Comparison of ENCODE assay signal across 23 cellular contexts in the genomic region with DNA sequence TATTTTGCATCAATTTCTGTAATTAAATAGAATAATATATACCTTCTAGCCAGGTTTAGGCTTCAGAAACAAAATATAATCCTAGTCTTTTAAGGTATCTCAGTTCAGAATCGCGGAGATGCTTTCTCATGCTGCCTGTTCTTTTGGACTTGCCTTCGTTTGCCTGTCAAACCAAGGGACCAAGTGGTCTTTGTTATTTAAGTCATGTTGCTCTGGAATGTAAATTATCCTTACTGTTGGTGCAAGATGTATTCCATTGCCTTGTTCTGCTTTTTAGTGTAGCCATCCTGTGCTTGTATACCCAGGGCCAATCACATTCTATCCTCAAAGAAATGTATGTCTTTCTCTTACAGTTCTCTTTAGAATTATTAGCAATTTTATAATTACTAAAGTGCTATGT. TPM values are rescaled to one million over a fixed set of nuclear protein-coding genes. Genes with fewer than 3 reads are reported as not detected.
DNase-seq lines count a peak whose midpoint lies in the region; ATAC-seq, FAIRE-seq and TF ChIP-seq lines count a peak whose summit lies in the region.
"Had no signal": no experiment of that assay in that cellular context is flagged by ENCODE, and none has a peak within 500 bp of the region (broad histone marks: within the 10 kb centered on the region; RNA-seq: fewer than 3 reads in every experiment).

No MANE protein-coding gene starts in this region.

- no peaks in the 10 kb centered on the region for H4K20me1 ChIP-seq in H1 (replicated peaks in 1 of 2; ENCODE audit: control insufficient read depth in 1 of 2, insufficient read depth in 2 of 2, low read length in 2 of 2)
- H4K20me1 ChIP-seq in H9 (ENCODE audit: control insufficient read depth, insufficient read depth, insufficient read length) = no peaks in the 10 kb centered on the region

- H4K8ac ChIP-seq in H1 (ENCODE audit: extremely low read depth, insufficient read depth, low read length) (no peak overlapping the region), H9 (replicated peaks; ENCODE audit: insufficient read length, low read depth, low read length) (no peak overlapping the region)

- H3K79me1 ChIP-seq in H1 (ENCODE audit: low read depth, low read length) = no peaks in the 10 kb centered on the region
- no peaks in the 10 kb centered on the region for H3K79me1 ChIP-seq in H9 (ENCODE audit: insufficient read depth, low read depth, low read length, poor library complexity, severe bottlenecking)

- H3K27ac ChIP-seq in H1 (ENCODE audit: low read depth, low read length) (no peak overlapping the region), H9 (ENCODE audit: insufficient read length, low read depth, low read length) (no peak overlapping the region)
- H3K27ac ChIP-seq: ascending aorta, epithelial cell of prostate, SJSA1, thyroid gland, VCaP had no signal

- H2BK120ac ChIP-seq in H1 (replicated peaks; ENCODE audit: low read depth, low read length) = no peak overlapping the region
- no peak overlapping the region for H2BK120ac ChIP-seq in H9 (ENCODE audit: low read depth, low read length, poor library complexity, severe bottlenecking)

- no peak for TF ChIP-seq CTCF in H1 (IDR thresholded peaks at IDR 0.05; ENCODE audit: control extremely low read depth in 1 of 3, insufficient read depth in 1 of 3, low read depth in 1 of 3, low read length in 3 of 3)
- no peak for TF ChIP-seq CTCF in mucosa of descending colon (IDR thresholded peaks at IDR 0.05)
- TF ChIP-seq CTCF in H9 (conservative IDR thresholded peaks at IDR 0.05) = no peak

- CTCF ChIA-PET in activated CD4-positive, alpha-beta memory T cell treated with anti-CD3 and anti-CD28 coated beads for 36 hours (lab: Charles Lee) = interaction anchor here (4.1 kb wide), 1 partner anchor 150 kb away, joined by 15 read pairs; the partner anchor contains the start of gene GIMAP1
- CTCF ChIA-PET in H1 (lab: Charles Lee; ENCODE audit: partially characterized antibody) = interaction anchor here (1.4 kb wide), 1 partner anchor 117 kb away, joined by 3 read pairs; no protein-coding TSS in a partner anchor

- no peak overlapping the region for H3K18ac ChIP-seq in H1 (ENCODE audit: extremely low read depth, low read length)
- H3K18ac ChIP-seq in H9 (ENCODE audit: insufficient read length, low read depth, low read length) = no peak overlapping the region

- WGBS in H1 (ENCODE audit: extremely low coverage in 1 of 2, insufficient coverage in 1 of 2, insufficient read length in 1 of 2, insufficient replicate concordance in 2 of 2, low coverage in 1 of 2, low lambda C conversion rate in 2 of 2, missing lambda C conversion rate in 1 of 2), 2 experiments = 33% methylated on average over 3 of the region's 3 CpGs; no CpG with 5 or more reads in 1 of the 2 experiments
- no CpG with 5 or more reads among the region's 3 CpGs for WGBS in H9 (ENCODE audit: extremely low coverage, insufficient read length, low lambda C conversion rate)

- peaks cover 23% of the 10 kb centered on the region for H3K36me3 Mint-ChIP-seq in stimulated activated naive CD8-positive, alpha-beta T cell treated with anti-CD3 and anti-CD28 coated beads, Interleukin-15, Interleukin-2, amounts not matched to agents 100 ng/mL and 50 ng/mL, for 24 hours (ENCODE audit: low read depth)
- H3K36me3 Mint-ChIP-seq in activated CD4-positive, alpha-beta memory T cell treated with anti-CD3 and anti-CD28 coated beads for 36 hours = peaks cover 35% of the 10 kb centered on the region
- peaks cover 0 to under 1% (median 0%) of the 10 kb centered on the region in 3 experiments; a peak in 1 of 7 replicates for H3K36me3 Mint-ChIP-seq in H9 (ENCODE audit: insufficient read depth in 1 of 3, low read depth in 3 of 3)

- no peak for TF ChIP-seq EP300 in H1 (IDR thresholded peaks at IDR 0.05; ENCODE audit: borderline replicate concordance in 1 of 2, low read depth in 2 of 2, low read length in 2 of 2)

- H4K91ac ChIP-seq in H1 (replicated peaks; ENCODE audit: insufficient read length, low read length) = no peak overlapping the region
- H4K91ac ChIP-seq in H9 (ENCODE audit: insufficient read length, low read depth, low read length) = no peak overlapping the region

- H2BK20ac ChIP-seq in H1 (ENCODE audit: low read length) (no peak overlapping the region), H9 (ENCODE audit: low read depth, low read length, poor library complexity, severe bottlenecking) (no peak overlapping the region)

- intact Hi-C loops in activated CD4-positive, alpha-beta memory T cell treated with anti-CD3 and anti-CD28 coated beads for 36 hours (cut with micrococcal nuclease) = loop anchor here (2.0 kb wide), 2 partner anchors 49 to 169 kb away; no protein-coding TSS in a partner anchor
- intact Hi-C loops in mucosa of descending colon (cut with DNase I, micrococcal nuclease) = no loop called here

- H3K9me3 ChIP-seq in H1 (ENCODE audit: insufficient read depth in 2 of 2, low read depth in 1 of 2, low read length in 1 of 2) (0 out of 4 replicates have a peak, but pooled peaks cover 0 to under 1% of the 10 kb centered on the region in 2 experiments), mucosa of descending colon (no peaks in the 10 kb centered on the region), H9 (ENCODE audit: control insufficient read depth, low read depth, low read length) (no peaks in the 10 kb centered on the region)
- H3K9me3 ChIP-seq: ascending aorta, lower lobe of right lung, thyroid gland had no signal

- peak overlapping the region; percentile 93 for H3K4me3 Mint-ChIP-seq in stimulated activated naive CD8-positive, alpha-beta T cell treated with anti-CD3 and anti-CD28 coated beads, Interleukin-15, Interleukin-2, amounts not matched to agents 100 ng/mL and 50 ng/mL, for 24 hours
- H3K4me3 Mint-ChIP-seq in activated CD4-positive, alpha-beta memory T cell treated with anti-CD3 and anti-CD28 coated beads for 36 hours = peak overlapping the region; percentile 11
- no peak overlapping the region for H3K4me3 Mint-ChIP-seq in H9

- H3K56ac ChIP-seq in H1 (replicated peaks; ENCODE audit: insufficient read length, low read depth, low read length) (no peak overlapping the region), H9 (ENCODE audit: insufficient read length, low read depth, low read length) (no peak overlapping the region)

- H3K79me2 ChIP-seq in H1 (ENCODE audit: control insufficient read depth in 1 of 2, insufficient read depth in 2 of 2, low read length in 2 of 2) (no peaks in the 10 kb centered on the region), H9 (ENCODE audit: insufficient read depth, low read length) (no peaks in the 10 kb centered on the region)

- peak overlapping the region; percentile 97 for H3K27ac Mint-ChIP-seq in stimulated activated naive CD8-positive, alpha-beta T cell treated with anti-CD3 and anti-CD28 coated beads, Interleukin-15, Interleukin-2, amounts not matched to agents 100 ng/mL and 50 ng/mL, for 24 hours
- peak overlapping the region; percentile 98 for H3K27ac Mint-ChIP-seq in activated CD4-positive, alpha-beta memory T cell treated with anti-CD3 and anti-CD28 coated beads for 36 hours
- H3K27ac Mint-ChIP-seq in H9 = no peak overlapping the region

- DNase-seq in stimulated activated naive CD8-positive, alpha-beta T cell treated with anti-CD3 and anti-CD28 coated beads, Interleukin-15, Interleukin-2, amounts not matched to agents 100 U/mL and 50 U/mL, for 24 hours = no peak
- no peak for DNase-seq in activated CD4-positive, alpha-beta memory T cell treated with anti-CD3 and anti-CD28 coated beads for 36 hours
- DNase-seq in H1 (ENCODE audit: low read depth in 1 of 2, low spot score in 2 of 2) (no peak), HTR-8/SVneo (ENCODE audit: insufficient read length, low spot score) (no peak), mucosa of descending colon (no peak), H9 (no peak)
- DNase-seq: activated effector memory CD4-positive, alpha-beta T cell treated with Interleukin-2 at 50 U/mL for 16 hours; lower lobe of right lung; NCI-H146; NCI-H524 treated with DMSO at 0.1 percent for 48 hours; nucleus accumbens; Peyer's patch; stimulated activated naive CD4-positive, alpha-beta T cell; thyroid gland had no signal

- no peaks in the 10 kb centered on the region for H3K9me3 Mint-ChIP-seq in stimulated activated naive CD8-positive, alpha-beta T cell treated with anti-CD3 and anti-CD28 coated beads, Interleukin-15, Interleukin-2, amounts not matched to agents 100 ng/mL and 50 ng/mL, for 24 hours
- peaks cover 6% of the 10 kb centered on the region for H3K9me3 Mint-ChIP-seq in activated CD4-positive, alpha-beta memory T cell treated with anti-CD3 and anti-CD28 coated beads for 36 hours
- peaks cover 1 to 2% of the 10 kb centered on the region in 2 experiments for H3K9me3 Mint-ChIP-seq in H9

- H3K4me1 ChIP-seq in H1 (replicated peaks in 1 of 4; ENCODE audit: control insufficient read depth in 3 of 4, insufficient read depth in 4 of 4, low read length in 3 of 4) (peaks cover 2 to 11% (median 7%) of the 10 kb centered on the region in 4 experiments; a peak in 5 of 7 replicates), mucosa of descending colon (ENCODE audit: low read depth) (no peaks in the 10 kb centered on the region), H9 (ENCODE audit: insufficient read depth, low read length) (peaks cover 7% of the 10 kb centered on the region; the same call in 1 of the 2 replicates)
- H3K4me1 ChIP-seq: ascending aorta, Peyer's patch, SJSA1, thyroid gland had no signal

- H3K4me2 ChIP-seq in H1 (ENCODE audit: insufficient read depth in 1 of 2, low read depth in 2 of 2, low read length in 2 of 2) (peak overlapping the region; percentile 9 to 35; a peak in 3 of 4 replicates), H9 (ENCODE audit: insufficient read depth, insufficient read length, low read length) (no peak overlapping the region)

- H3K14ac ChIP-seq in H1 (ENCODE audit: insufficient read length) (no peak overlapping the region), H9 (ENCODE audit: insufficient read depth, low read length) (no peak overlapping the region)

- H2BK12ac ChIP-seq in H1 (ENCODE audit: low read depth, low read length) = no peak overlapping the region
- H2BK12ac ChIP-seq in H9 (ENCODE audit: insufficient read length, low read depth, low read length) = no peak overlapping the region

- TF ChIP-seq POLR2A in H1 (IDR thresholded peaks at IDR 0.05; ENCODE audit: control extremely low read depth in 1 of 2, low read depth in 2 of 2, low read length in 2 of 2) = no peak

- H3K4me3 ChIP-seq in H1 (ENCODE audit: extremely low read depth in 1 of 4, insufficient read depth in 2 of 4, low read depth in 3 of 4, low read length in 4 of 4) (no peak overlapping the region; a peak in 1 of 8 replicates), mucosa of descending colon (no peak overlapping the region)
- H3K4me3 ChIP-seq: ascending aorta, K562, SJSA1, skin epidermis, thyroid gland had no signal

- H3K27me3 ChIP-seq in H1 (replicated peaks in 1 of 4; ENCODE audit: control insufficient read depth in 3 of 4, extremely low read depth in 1 of 4, insufficient read depth in 3 of 4, low read length in 3 of 4) (no peaks in the 10 kb centered on the region), H9 (ENCODE audit: insufficient read depth, low read length) (no peaks in the 10 kb centered on the region)
- H3K27me3 ChIP-seq: ascending aorta, Peyer's patch, SJSA1, thyroid gland had no signal

- H3K9ac ChIP-seq in H1 (replicated peaks in 1 of 4; ENCODE audit: extremely low read depth in 1 of 4, low read depth in 3 of 4, low read length in 3 of 4) (no peak overlapping the region), H9 (ENCODE audit: extremely low read depth, insufficient read length, low read length) (no peak overlapping the region)

- H3K23ac ChIP-seq in H1 (ENCODE audit: insufficient read length) (no peak overlapping the region), H9 (ENCODE audit: insufficient read length, low read depth, low read length) (no peak overlapping the region)

- H2AFZ ChIP-seq in H1 (ENCODE audit: low read length) (no peak overlapping the region), H9 (ENCODE audit: low read length) (no peak overlapping the region)

- H3K23me2 ChIP-seq in H1 (ENCODE audit: low read depth, low read length) = no peaks in the 10 kb centered on the region
- H3K23me2 ChIP-seq in H9 (ENCODE audit: insufficient read length, low read depth, low read length, poor library complexity, severe bottlenecking) = no peaks in the 10 kb centered on the region

- POLR2A ChIA-PET in activated CD4-positive, alpha-beta memory T cell treated with anti-CD3 and anti-CD28 coated beads for 36 hours (lab: Charles Lee) = interaction anchor here (1.1 to 4.2 kb wide), 4 partner anchors 39 to 120 kb away, joined by 3 to 27 read pairs (median 15); partner anchors contain the start of genes GIMAP2, GIMAP7 and GIMAP8
- POLR2A ChIA-PET in H1 (lab: Charles Lee; ENCODE audit: partially characterized antibody) = no interaction called here

- H2BK5ac ChIP-seq in H1 (ENCODE audit: low read depth, low read length) (no peak overlapping the region), H9 (ENCODE audit: insufficient read length, low read length) (no peak overlapping the region)

- ATAC-seq in stimulated activated naive CD8-positive, alpha-beta T cell treated with anti-CD3 and anti-CD28 coated beads, Interleukin-15, Interleukin-2, amounts not matched to agents 100 U/mL and 50 U/mL, for 24 hours = no peak
- ATAC-seq in mucosa of descending colon = no peak
- ATAC-seq: K562, lower lobe of right lung had no signal

- TF ChIP-seq RAD21 in H1 (IDR thresholded peaks at IDR 0.05 in 1 of 2, conservative IDR thresholded peaks at IDR 0.05 in 1 of 2; ENCODE audit: low read depth in 2 of 2, low read length in 2 of 2) = no peak

- H3K36me3 ChIP-seq in H1 (ENCODE audit: control insufficient read depth in 2 of 4, insufficient read depth in 4 of 4, low read length in 3 of 4) (no peaks in the 10 kb centered on the region), mucosa of descending colon (ENCODE audit: low read depth) (no peaks in the 10 kb centered on the region)
- H3K36me3 ChIP-seq: ascending aorta, Peyer's patch, SJSA1, thyroid gland had no signal

- H3K4ac ChIP-seq in H1 (replicated peaks; ENCODE audit: insufficient read length, low read depth, low read length) (no peak overlapping the region), H9 (ENCODE audit: low read depth, low read length) (no peak overlapping the region)

- FAIRE-seq in H1 (lab: Jason Lieb, UNC) = peak; percentile 70
- FAIRE-seq in HTR-8/SVneo (lab: Jason Lieb, UNC) = no peak
- FAIRE-seq: K562, keratinocyte had no signal

- no peak overlapping the region for H4K5ac ChIP-seq in H1 (ENCODE audit: insufficient read length, low read depth, low read length)
- no peak overlapping the region for H4K5ac ChIP-seq in H9 (ENCODE audit: insufficient read length, low read depth, low read length)

- H2AK5ac ChIP-seq in H1 (ENCODE audit: low read depth, low read length) = no peak overlapping the region
- no peak overlapping the region for H2AK5ac ChIP-seq in H9 (ENCODE audit: insufficient read length, low read length)

- no peak overlapping the region for H3T11ph ChIP-seq in H9 (ENCODE audit: low read length)

- H2BK15ac ChIP-seq in H1 (ENCODE audit: low read length) (no peak overlapping the region), H9 (ENCODE audit: low read depth, low read length) (no peak overlapping the region)

- no peaks in the 10 kb centered on the region for H3K27me3 Mint-ChIP-seq in stimulated activated naive CD8-positive, alpha-beta T cell treated with anti-CD3 and anti-CD28 coated beads, Interleukin-15, Interleukin-2, amounts not matched to agents 100 ng/mL and 50 ng/mL, for 24 hours
- no peaks in the 10 kb centered on the region for H3K27me3 Mint-ChIP-seq in activated CD4-positive, alpha-beta memory T cell treated with anti-CD3 and anti-CD28 coated beads for 36 hours
- H3K27me3 Mint-ChIP-seq in H9 (ENCODE audit: low read depth) = peaks cover 32% of the 10 kb centered on the region

- H3K4me1 Mint-ChIP-seq in stimulated activated naive CD8-positive, alpha-beta T cell treated with anti-CD3 and anti-CD28 coated beads, Interleukin-15, Interleukin-2, amounts not matched to agents 100 ng/mL and 50 ng/mL, for 24 hours (ENCODE audit: low read depth) = peaks cover 89% of the 10 kb centered on the region
- H3K4me1 Mint-ChIP-seq in activated CD4-positive, alpha-beta memory T cell treated with anti-CD3 and anti-CD28 coated beads for 36 hours (ENCODE audit: low read depth) = peaks cover 74% of the 10 kb centered on the region
- H3K4me1 Mint-ChIP-seq in H9 = peaks cover 40 to 43% of the 10 kb centered on the region in 2 experiments

RNA-seq across cellular contexts. Expression of gene GIMAP4, which starts 1.1 kb away (rescaled TPM):
- 100 to 1,000 TPM; 128 to 140 TPM for total RNA-seq in activated CD4-positive, alpha-beta memory T cell treated with anti-CD3 and anti-CD28 coated beads for 36 hours
- total RNA-seq in H1 (2021; fragmentation: NEBNext Ultra II Directional; extraction: Animal tissue kit (Norgen Biotek cat#: 25700)) = 0.22 TPM in 1 of 2 replicates, not detected in the other
- polyA plus RNA-seq in H1 (2011; rRNA removed) = 0.20 TPM in 1 of 2 replicates, not detected in the other
- polyA plus RNA-seq in H1 (2011; cell fraction: cytosol; rRNA removed) = 0.27 TPM
- not detected for polyA plus RNA-seq in H1 (2011; cell fraction: nucleus; rRNA removed)
- 0.23 TPM in 1 of 4 replicates, not detected in the others for polyA plus RNA-seq in H1 (2012, experiment 1 of 2)
- not detected for polyA plus RNA-seq in H1 (2012, experiment 2 of 2)
- 0.10 TPM for polyA plus RNA-seq in H1 (2013, experiment 1 of 2)
- polyA plus RNA-seq in H1 (2013, experiment 2 of 2) = 0.11 TPM
- polyA minus RNA-seq in H1 (2011; rRNA and poly(A)+ RNA removed) = 0.54 TPM in 1 of 2 replicates, not detected in the other
- not detected for polyA minus RNA-seq in H1 (2011; cell fraction: cytosol; rRNA and poly(A)+ RNA removed)
- polyA minus RNA-seq in H1 (2011; cell fraction: nucleus; rRNA and poly(A)+ RNA removed) = not detected
- total RNA-seq in mucosa of descending colon (10 to 100 TPM; 10.5 to 22.6 (median 18.1) TPM), H9 (2021) (not detected in 2 replicates)
- total RNA-seq: fibroblast of villous mesenchyme, SJSA1 had no signal
- polyA plus RNA-seq: K562, keratinocyte had no signal

RNA-seq across cellular contexts. Expression of gene GIMAP7, which starts 51.5 kb away (rescaled TPM):
- total RNA-seq in activated CD4-positive, alpha-beta memory T cell treated with anti-CD3 and anti-CD28 coated beads for 36 hours = 10 to 100 TPM; 42.5 to 44.1 TPM
- total RNA-seq in H1 (2021; fragmentation: NEBNext Ultra II Directional; extraction: Animal tissue kit (Norgen Biotek cat#: 25700)) = not detected in 2 replicates
- not detected in 2 replicates for polyA plus RNA-seq in H1 (2011; rRNA removed)
- not detected for polyA plus RNA-seq in H1 (2011; cell fraction: cytosol; rRNA removed)
- not detected for polyA plus RNA-seq in H1 (2011; cell fraction: nucleus; rRNA removed)
- polyA plus RNA-seq in H1 (2012, experiment 1 of 2) = not detected in 4 replicates
- polyA plus RNA-seq in H1 (2012, experiment 2 of 2) = not detected
- not detected for polyA plus RNA-seq in H1 (2013, experiment 1 of 2)
- polyA plus RNA-seq in H1 (2013, experiment 2 of 2) = 0.04 TPM
- polyA minus RNA-seq in H1 (2011; rRNA and poly(A)+ RNA removed) = not detected in 2 replicates
- not detected for polyA minus RNA-seq in H1 (2011; cell fraction: cytosol; rRNA and poly(A)+ RNA removed)
- polyA minus RNA-seq in H1 (2011; cell fraction: nucleus; rRNA and poly(A)+ RNA removed) = not detected
- total RNA-seq in mucosa of descending colon = 10 to 100 TPM in 1 of 3 donors, 1 to 10 TPM in 2; 6.7 to 11.5 (median 9.8) TPM
- total RNA-seq in H9 (2021) = not detected in 2 replicates
- total RNA-seq: fibroblast of villous mesenchyme, SJSA1 had no signal
- polyA plus RNA-seq: K562, keratinocyte had no signal

Comparison
In these comparisons a context has a peak if more than half of its experiments do, and no peak if none do; other contexts are left out.
1. H3K27ac Mint-ChIP-seq: peak in stimulated activated naive CD8-positive, alpha-beta T cell treated with anti-CD3 and anti-CD28 coated beads, Interleukin-15, Interleukin-2, amounts not matched to agents 100 ng/mL and 50 ng/mL, for 24 hours (single experiment) and activated CD4-positive, alpha-beta memory T cell treated with anti-CD3 and anti-CD28 coated beads for 36 hours (single experiment); none in H9 (0 of 3).
2. H3K4me3 Mint-ChIP-seq: peak in stimulated activated naive CD8-positive, alpha-beta T cell treated with anti-CD3 and anti-CD28 coated beads, Interleukin-15, Interleukin-2, amounts not matched to agents 100 ng/mL and 50 ng/mL, for 24 hours (single experiment) and activated CD4-positive, alpha-beta memory T cell treated with anti-CD3 and anti-CD28 coated beads for 36 hours (single experiment); none in H9 (0 of 2).